19 cellular contexts compared by ENCODE assay signal in genomic region chr10:117619200-117619599, GRCh38.
"Had no signal": no experiment of that assay in that cellular context is flagged by ENCODE, and none has a peak within 500 bp of the region (broad histone marks: within the 10 kb centered on the region; RNA-seq: fewer than 3 reads in every experiment).

No MANE protein-coding gene starts in this region.

- H3K9me3 ChIP-seq: breast epithelium, gastroesophageal sphincter, heart left ventricle, mucosa of descending colon, pancreas, sigmoid colon, testis, upper lobe of right lung had no signal

- H3K4me1 ChIP-seq: breast epithelium, gastroesophageal sphincter, heart left ventricle, pancreas, sigmoid colon, testis, upper lobe of right lung had no signal

- ATAC-seq: activated CD4-positive, CD25-positive, alpha-beta regulatory T cell treated with anti-CD3 and anti-CD28 coated beads, Interleukin-2, amount 50 U/mL, for 24 hours; activated T-cell treated with anti-CD3 and anti-CD28 coated beads, Interleukin-2, amount 50 U/mL, for 72 hours; gastroesophageal sphincter; heart left ventricle; left ventricle myocardium superior; mucosa of descending colon; stimulated activated effector memory CD8-positive, alpha-beta T cell treated with anti-CD3 and anti-CD28 coated beads, Interleukin-12 subunit alpha, Interleukin-12 subunit beta, amount 100 ng/mL, for 72 hours; upper lobe of right lung had no signal

- H3K27me3 ChIP-seq: pancreas, sigmoid colon, testis had no signal

- H3K4me3 ChIP-seq: breast epithelium, gastroesophageal sphincter, heart left ventricle, mucosa of descending colon, pancreas, sigmoid colon, testis, upper lobe of right lung had no signal

- H3K27ac ChIP-seq: breast epithelium, gastroesophageal sphincter, heart left ventricle, pancreas, sigmoid colon, testis, upper lobe of right lung had no signal

- DNase-seq: activated CD4-positive, alpha-beta T cell treated with anti-CD3 and anti-CD28 coated beads, Interleukin-2, amount 10 ng/mL, durations not matched to agents 7 days and 5 days; activated effector memory CD4-positive, alpha-beta T cell treated with anti-CD3 and anti-CD28 coated beads, Interleukin-2, amount 50 U/mL, for 16 hours; activated T-cell treated with anti-CD3 and anti-CD28 coated beads, Interleukin-2, amount 50 U/mL, for 72 hours; heart left ventricle; kidney glomerular epithelial cell; left ventricle myocardium superior; mesenchymal stem cell; mucosa of descending colon; naive B cell; pancreas; sigmoid colon; stimulated activated CD4-positive, alpha-beta T cell treated with anti-CD3 and anti-CD28 coated beads, Interleukin-4, amount 100 ng/mL, for 24 hours; T-helper 1 cell; testis; upper lobe of right lung had no signal

- H3K36me3 ChIP-seq: breast epithelium, gastroesophageal sphincter, heart left ventricle, pancreas, sigmoid colon, upper lobe of right lung had no signal
